ENCODE assay signal across 1 cellular context in genomic region chr4:63348735-63349673, GRCh38.
TF ChIP-seq lines count a peak whose summit lies in the region.

No MANE protein-coding gene starts in this region.

TF ChIP-seq in HepG2, 621 proteins besides CTCF, POLR2A, EP300 and RAD21 (continued from another document):
- TF ChIP-seq ZNF275 (CRISPR knock-in tag; IDR thresholded peaks at IDR 0.05; ENCODE audit: borderline replicate concordance) (no peak), ZNF101 (CRISPR knock-in tag; IDR thresholded peaks at IDR 0.05; ENCODE audit: borderline replicate concordance, low read depth) (no peak)
TF ChIP-seq in HepG2: peak in this region for 0.
